8 cellular contexts compared by ENCODE assay signal in the genomic region with DNA sequence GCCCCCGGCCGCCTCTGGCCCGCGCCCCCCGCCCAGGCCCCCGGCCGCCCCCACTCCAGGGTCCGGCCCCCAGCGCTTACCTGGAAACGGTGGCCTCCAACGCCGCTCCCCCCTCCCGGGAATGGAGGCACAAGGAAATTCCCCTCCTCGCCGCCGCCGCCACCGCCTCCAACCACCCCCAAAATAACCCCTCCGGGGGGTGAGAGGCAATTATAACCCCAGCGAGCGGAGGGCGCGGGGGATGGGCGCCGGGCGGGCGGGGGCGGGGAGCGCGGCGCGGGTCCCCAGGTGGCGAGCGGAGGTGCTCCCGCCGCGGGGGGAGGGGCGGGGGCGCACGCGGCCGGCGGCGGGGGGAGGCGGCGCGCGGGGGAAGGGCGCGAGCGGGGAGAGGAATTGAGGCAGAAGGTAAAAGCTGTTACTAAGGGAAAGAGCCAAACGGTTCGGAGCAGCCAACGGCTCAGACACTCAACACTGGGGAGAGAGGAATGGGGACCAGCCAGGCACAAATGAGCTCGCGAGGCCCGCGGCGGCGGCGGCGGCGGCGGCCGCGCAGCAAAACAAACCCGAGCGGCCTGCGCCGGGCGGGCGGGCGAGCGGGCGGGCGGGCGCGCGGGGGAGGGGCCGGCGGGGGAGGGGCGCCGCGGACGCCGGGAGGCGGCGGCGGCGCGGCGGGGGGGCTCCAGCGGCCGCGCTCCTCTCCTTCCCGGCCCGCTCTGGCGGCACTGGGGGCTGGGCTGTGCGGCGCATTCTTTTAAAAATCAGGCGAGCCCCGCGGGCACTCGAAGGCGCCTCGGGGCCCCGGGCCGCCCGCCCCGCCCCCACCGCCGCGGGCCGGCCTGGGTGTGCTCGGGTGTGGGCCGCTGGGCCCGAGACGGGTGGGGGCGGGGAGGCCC. TPM values are rescaled to one million over a fixed set of nuclear protein-coding genes. Genes with fewer than 3 reads are reported as not detected.
DNase-seq lines count a peak whose midpoint lies in the region; ATAC-seq lines count a peak whose summit lies in the region.

A gene (minus strand): TSS at position 442 of the 893 bp plus-strand sequence. CDS start 132,505 bp downstream, outside the sequence.

- peak within 1 kb of the TSS; percentile 75 to 99 (median 98) for H3K27ac Mint-ChIP-seq in CD4-positive, alpha-beta memory T cell

- intact Hi-C loops in CD4-positive, alpha-beta memory T cell (cut with micrococcal nuclease), result loop anchor here (2.0 to 10.0 kb wide), 5 partner anchors 50 to 1188 kb away; no protein-coding TSS in a partner anchor

- CTCF ChIA-PET in CD4-positive, alpha-beta memory T cell (lab: Charles Lee; ENCODE audit: partially characterized antibody), result interaction anchor here (0.6 to 11.0 kb wide), 8 partner anchors 13 to 400 kb away, joined by 3 to 126 read pairs (median 6); no protein-coding TSS in a partner anchor
- CTCF ChIA-PET in activated CD8-positive, alpha-beta memory T cell treated with anti-CD3 and anti-CD28 coated beads for 36 hours (lab: Charles Lee), result interaction anchor here (0.6 to 2.2 kb wide), 2 partner anchors 162 to 416 kb away, joined by 3 to 11 read pairs; no protein-coding TSS in a partner anchor

- H3K27me3 ChIP-seq in CD4-positive, alpha-beta memory T cell (ENCODE audit: insufficient read depth, low read length), result no peaks in the 10 kb centered on the region

- no peaks in the 10 kb centered on the region for H3K9me3 ChIP-seq in CD4-positive, alpha-beta memory T cell (ENCODE audit: control insufficient read depth in 1 of 2, low read length in 2 of 2)

- H3K27ac ChIP-seq in CD4-positive, alpha-beta memory T cell (ENCODE audit: low read depth, low read length), result peak within 1 kb of the TSS; percentile 89

- H3K4me1 Mint-ChIP-seq in CD4-positive, alpha-beta memory T cell, result peaks cover 43 to 78% (median 59%) of the 10 kb centered on the region in 4 donors

- peak; percentile 40 for ATAC-seq in GM19467 (IDR thresholded peaks at IDR 0.05; ENCODE audit: unreplicated experiment)

- H3K4me3 ChIP-seq in CD4-positive, alpha-beta memory T cell (ENCODE audit: low read length in 2 of 2), result peak within 1 kb of the TSS; percentile 92 to 97

- peaks cover 64% of the 10 kb centered on the region for H3K4me1 ChIP-seq in CD4-positive, alpha-beta memory T cell (ENCODE audit: insufficient read depth, low read length)

- H3K36me3 ChIP-seq in CD4-positive, alpha-beta memory T cell (ENCODE audit: insufficient read depth, low read length), result no peaks in the 10 kb centered on the region

- H3K27me3 Mint-ChIP-seq in CD4-positive, alpha-beta memory T cell, result no peaks in the 10 kb centered on the region

- peaks cover 0 to 33% of the 10 kb centered on the region in 2 donors for H3K36me3 Mint-ChIP-seq in CD4-positive, alpha-beta memory T cell

- H3K9me3 Mint-ChIP-seq in CD4-positive, alpha-beta memory T cell, result no peaks in the 10 kb centered on the region

- peak; percentile 91 to 92 (median 92) for DNase-seq in CD4-positive, alpha-beta memory T cell
- peak; percentile 61 for DNase-seq in HS-27A (ENCODE audit: low read depth)
- peak; percentile 17 for DNase-seq in NK-92 (lab: John Stamatoyannopoulos, UW; ENCODE audit: unreplicated experiment)
- DNase-seq in effector CD8-positive, alpha-beta T cell (lab: John Stamatoyannopoulos, UW), result peak; percentile 73
- DNase-seq in lung microvascular endothelial cell (ENCODE audit: low read depth in 2 of 2), result peak; percentile 95 to 98
- peak; percentile 60 to 75 (median 74) for DNase-seq in stimulated activated CD4-positive, alpha-beta T cell treated with anti-CD3 and anti-CD28 coated beads, TNF-alpha, amount 100 ng/mL, for 4 hours (ENCODE audit: low read depth in 3 of 3)

- POLR2A ChIA-PET in CD4-positive, alpha-beta memory T cell (lab: Charles Lee; ENCODE audit: partially characterized antibody), result interaction anchor here (0.5 to 12.4 kb wide), 32 partner anchors 10 to 582 kb away, joined by 3 to 529 read pairs (median 5); no protein-coding TSS in a partner anchor
- POLR2A ChIA-PET in activated CD8-positive, alpha-beta memory T cell treated with anti-CD3 and anti-CD28 coated beads for 36 hours (lab: Charles Lee), result interaction anchor here (0.6 to 1.3 kb wide), 4 partner anchors 46 to 229 kb away, joined by 3 to 19 read pairs (median 4); no protein-coding TSS in a partner anchor

- peak within 1 kb of the TSS; percentile 91 to 99 (median 98) for H3K4me3 Mint-ChIP-seq in CD4-positive, alpha-beta memory T cell

RNA-seq across cellular contexts. Expression of the gene that starts here (rescaled TPM):
- 100 to 1,000 TPM; 159 to 172 TPM for total RNA-seq in CD4-positive, alpha-beta memory T cell
- polyA plus RNA-seq in CD4-positive, alpha-beta memory T cell, result 10 to 100 TPM; 20.1 to 42.1 TPM
- 100 to 1,000 TPM; 197 to 208 TPM for total RNA-seq in activated CD8-positive, alpha-beta memory T cell treated with anti-CD3 and anti-CD28 coated beads for 36 hours
- 103 and 142 TPM in 2 replicates for total RNA-seq in lung microvascular endothelial cell

Comparison
In these comparisons a context has a peak if more than half of its experiments do, and no peak if none do; other contexts are left out.
1. Peak in every context shown above with its lines: DNase-seq, ATAC-seq, H3K4me3 ChIP-seq and H3K27ac ChIP-seq.
2. DNase-seq: peak in every context shown above with its lines; median percentile 96 in lung microvascular endothelial cell; 92 in CD4-positive, alpha-beta memory T cell; 74 in stimulated activated CD4-positive, alpha-beta T cell treated with anti-CD3 and anti-CD28 coated beads, TNF-alpha, amount 100 ng/mL, for 4 hours; 73 in effector CD8-positive, alpha-beta T cell; 61 in HS-27A; 17 in NK-92.